Comparison of ENCODE assay signal across 20 cellular contexts in genomic region chr5:158541535-158541934, GRCh38.
DNase-seq lines count a peak whose midpoint lies in the region; ATAC-seq and TF ChIP-seq lines count a peak whose summit lies in the region.
"Had no signal": no experiment of that assay in that cellular context is flagged by ENCODE, and none has a peak within 500 bp of the region (broad histone marks: within the 10 kb centered on the region; RNA-seq: fewer than 3 reads in every experiment).

No MANE protein-coding gene starts in this region.

- no peaks in the 10 kb centered on the region for H3K36me3 ChIP-seq in BLaER1 treated with 17β-estradiol and CSF1 and Interleukin-3, amounts not matched to agents 10 nM and 100 nM
- H3K36me3 ChIP-seq in OCI-LY1 (ENCODE audit: insufficient read depth, low read length), result no peaks in the 10 kb centered on the region
- H3K36me3 ChIP-seq: Peyer's patch had no signal

- H3K4me1 ChIP-seq in BLaER1 treated with 17β-estradiol and CSF1 and Interleukin-3, amounts not matched to agents 10 nM and 100 nM, result peaks cover 7 to 61% (median 30%) of the 10 kb centered on the region in 10 experiments; a peak in 18 of 20 replicates
- peaks cover 10% of the 10 kb centered on the region for H3K4me1 ChIP-seq in OCI-LY1 (ENCODE audit: insufficient read depth, low read length, severe bottlenecking)
- H3K4me1 ChIP-seq: A549 had no signal

- 0 out of 2 replicates have a peak overlapping the region, but pooled peaks have one; percentile 55 for H2AFZ ChIP-seq in OCI-LY1 (ENCODE audit: low read length)

- H3K9me2 ChIP-seq in OCI-LY1 (ENCODE audit: low read depth, low read length), result no peaks in the 10 kb centered on the region

- peak; percentile 72 for ATAC-seq in stimulated activated naive CD8-positive, alpha-beta T cell treated with anti-CD3 and anti-CD28 coated beads, Interleukin-15, Interleukin-2, amounts not matched to agents 100 U/mL and 50 U/mL, for 24 hours
- ATAC-seq: A549, HCT116 had no signal

- H3K36me3 Mint-ChIP-seq in activated T-cell treated with anti-CD3 and anti-CD28 coated beads, Interleukin-2, amount 50 U/mL, for 24 hours (ENCODE audit: low read depth), result no peaks in the 10 kb centered on the region
- H3K36me3 Mint-ChIP-seq: CD4-positive, alpha-beta memory T cell had no signal

- H3K9me3 Mint-ChIP-seq in activated T-cell treated with anti-CD3 and anti-CD28 coated beads, Interleukin-2, amount 50 U/mL, for 24 hours, result no peaks in the 10 kb centered on the region
- H3K9me3 Mint-ChIP-seq: CD4-positive, alpha-beta memory T cell had no signal

- TF ChIP-seq CTCF in OCI-LY1 (IDR thresholded peaks at IDR 0.05; ENCODE audit: low read length), result no peak

- no peaks in the 10 kb centered on the region for H3F3A ChIP-seq in OCI-LY1 (ENCODE audit: insufficient read depth, low read length)

- H3K4me3 Mint-ChIP-seq in activated T-cell treated with anti-CD3 and anti-CD28 coated beads, Interleukin-2, amount 50 U/mL, for 24 hours, result peak overlapping the region; percentile 3
- H3K4me3 Mint-ChIP-seq: CD4-positive, alpha-beta memory T cell had no signal

- H3K4me3 ChIP-seq in BLaER1 treated with 17β-estradiol and CSF1 and Interleukin-3, amounts not matched to agents 10 nM and 100 nM, result no peak overlapping the region
- H3K4me3 ChIP-seq in OCI-LY1 (ENCODE audit: low read depth, low read length, poor library complexity, severe bottlenecking), result no peak overlapping the region
- H3K4me3 ChIP-seq: A549, Peyer's patch had no signal

- peak overlapping the region; percentile 3 to 64 (median 40); a peak in 19 of 22 replicates for H3K4me2 ChIP-seq in BLaER1 treated with 17β-estradiol and CSF1 and Interleukin-3, amounts not matched to agents 10 nM and 100 nM
- H3K4me2 ChIP-seq in OCI-LY1 (ENCODE audit: low read length), result peak overlapping the region; percentile 1; the same call in 1 of the 2 replicates
- H3K4me2 ChIP-seq: A549 had no signal

- H3K27ac Mint-ChIP-seq in activated T-cell treated with anti-CD3 and anti-CD28 coated beads, Interleukin-2, amount 50 U/mL, for 24 hours, result no peak overlapping the region
- H3K27ac Mint-ChIP-seq: CD4-positive, alpha-beta memory T cell had no signal

- DNase-seq in activated T-cell treated with anti-CD3 and anti-CD28 coated beads, Interleukin-2, amount 50 U/mL, for 24 hours, result no peak
- no peak for DNase-seq in activated T-cell treated with anti-CD3 and anti-CD28 coated beads for 4 hours
- DNase-seq in stimulated activated naive CD8-positive, alpha-beta T cell treated with anti-CD3 and anti-CD28 coated beads, Interleukin-15, Interleukin-2, amounts not matched to agents 100 U/mL and 50 U/mL, for 24 hours, result no peak
- DNase-seq in activated effector memory CD4-positive, alpha-beta T cell treated with Interleukin-2 at 50 U/mL for 16 hours, result no peak
- DNase-seq in DMS 273 treated with DMSO at 0.1 percent for 48 hours (lab: John Stamatoyannopoulos, UW), result no peak
- DNase-seq: CD4-positive, alpha-beta memory T cell; DMS153; KG1; NCI-H1092; NCI-H1436; NCI-H1930; NCI-H226; NCI-H510A treated with DMSO at 0.1 percent for 48 hours; NCI-H774; NK-92 treated with Interleukin-12 subunit alpha and Interleukin-12 subunit beta, amount 100 ng/mL, for 24 hours; Peyer's patch had no signal

- H3K79me2 ChIP-seq in OCI-LY1 (ENCODE audit: insufficient read depth, low read length), result no peaks in the 10 kb centered on the region

- H3K27me3 Mint-ChIP-seq in activated T-cell treated with anti-CD3 and anti-CD28 coated beads, Interleukin-2, amount 50 U/mL, for 24 hours, result no peaks in the 10 kb centered on the region

- H3K27ac ChIP-seq in BLaER1 treated with 17β-estradiol and CSF1 and Interleukin-3, amounts not matched to agents 10 nM and 100 nM, result peak overlapping the region in 4 of 11 experiments; percentile 11 to 34 (median 23); a peak in 4 of 22 replicates
- H3K27ac ChIP-seq in OCI-LY1 (ENCODE audit: low read depth, low read length, poor library complexity, severe bottlenecking), result no peak overlapping the region
- H3K27ac ChIP-seq: A549, Peyer's patch had no signal

- no peaks in the 10 kb centered on the region for H3K27me3 ChIP-seq in BLaER1 treated with 17β-estradiol and CSF1 and Interleukin-3, amounts not matched to agents 10 nM and 100 nM
- H3K27me3 ChIP-seq in OCI-LY1 (ENCODE audit: insufficient read depth, low read length), result no peaks in the 10 kb centered on the region
- H3K27me3 ChIP-seq: Peyer's patch had no signal

- H3K9me3 ChIP-seq in BLaER1 treated with 17β-estradiol and CSF1 and Interleukin-3, amounts not matched to agents 10 nM and 100 nM (replicated peaks in 1 of 11), result peaks cover 0 to 52% (median 24%) of the 10 kb centered on the region in 11 experiments; a peak in 17 of 22 replicates
- H3K9me3 ChIP-seq in OCI-LY1 (ENCODE audit: low read length), result no peaks in the 10 kb centered on the region
- H3K9me3 ChIP-seq: A549, Peyer's patch had no signal

- no peaks in the 10 kb centered on the region for H4K20me1 ChIP-seq in BLaER1 treated with 17β-estradiol and CSF1 and Interleukin-3, amounts not matched to agents 10 nM and 100 nM
- no peaks in the 10 kb centered on the region for H4K20me1 ChIP-seq in OCI-LY1 (ENCODE audit: insufficient read depth, low read length)

- H3K4me1 Mint-ChIP-seq in activated T-cell treated with anti-CD3 and anti-CD28 coated beads, Interleukin-2, amount 50 U/mL, for 24 hours (ENCODE audit: low read depth), result peaks cover 32% of the 10 kb centered on the region

- no peak overlapping the region for H3K9ac ChIP-seq in BLaER1 treated with 17β-estradiol and CSF1 and Interleukin-3, amounts not matched to agents 10 nM and 100 nM
- H3K9ac ChIP-seq in OCI-LY1 (ENCODE audit: low read length), result no peak overlapping the region
